ENCODE assay signal across 2 cellular contexts in the genomic region with DNA sequence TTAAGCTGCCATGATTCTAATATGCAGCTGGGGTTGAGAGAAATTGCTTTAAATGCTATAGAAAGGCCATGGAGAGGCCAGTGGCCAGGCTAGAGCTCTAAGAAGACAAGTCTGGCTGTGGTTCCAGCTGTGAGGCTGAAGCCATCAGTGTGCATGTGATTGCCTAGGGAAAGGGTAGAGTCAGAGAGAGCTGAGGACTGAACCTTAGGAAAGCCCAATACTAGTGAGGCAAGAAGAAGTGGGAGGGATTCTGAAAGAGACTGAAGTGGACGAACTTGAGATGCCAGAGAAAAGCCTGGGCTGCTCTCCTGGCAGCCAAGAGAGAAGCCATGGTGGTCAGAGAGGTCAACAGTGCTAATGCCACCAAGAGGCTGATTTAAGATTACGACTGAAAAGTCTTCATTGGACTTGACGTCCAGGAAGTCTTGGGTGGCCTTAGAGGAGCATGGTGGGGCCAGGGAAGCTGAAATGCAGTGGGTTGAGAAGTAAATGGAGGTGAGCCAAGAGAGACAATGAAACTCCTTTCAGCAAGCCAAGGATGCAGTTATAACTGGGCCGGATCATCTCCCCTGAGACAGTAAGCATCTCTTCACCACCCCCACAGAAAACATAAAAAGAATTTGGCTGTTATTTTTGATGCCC.
TF ChIP-seq lines count a peak whose summit lies in the region.

No MANE protein-coding gene starts in this region.

TF ChIP-seq in HepG2, 621 proteins besides CTCF, POLR2A, EP300 and RAD21 (continued from another document and continues in another):
- no peak for TF ChIP-seq HNRNPK (IDR thresholded peaks at IDR 0.05; ENCODE audit: low read depth, low read length, poor library complexity, severe bottlenecking)
- TF ChIP-seq, protein P1, sequence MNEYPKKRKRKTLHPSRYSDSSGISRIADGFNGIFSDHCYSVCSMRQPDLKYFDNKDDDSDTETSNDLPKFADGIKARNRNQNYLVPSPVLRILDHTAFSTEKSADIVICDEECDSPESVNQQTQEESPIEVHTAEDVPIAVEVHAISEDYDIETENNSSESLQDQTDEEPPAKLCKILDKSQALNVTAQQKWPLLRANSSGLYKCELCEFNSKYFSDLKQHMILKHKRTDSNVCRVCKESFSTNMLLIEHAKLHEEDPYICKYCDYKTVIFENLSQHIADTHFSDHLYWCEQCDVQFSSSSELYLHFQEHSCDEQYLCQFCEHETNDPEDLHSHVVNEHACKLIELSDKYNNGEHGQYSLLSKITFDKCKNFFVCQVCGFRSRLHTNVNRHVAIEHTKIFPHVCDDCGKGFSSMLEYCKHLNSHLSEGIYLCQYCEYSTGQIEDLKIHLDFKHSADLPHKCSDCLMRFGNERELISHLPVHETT (CRISPR knock-in tag; conservative IDR thresholded peaks at IDR 0.05), result no peak
- TF ChIP-seq, protein P2, sequence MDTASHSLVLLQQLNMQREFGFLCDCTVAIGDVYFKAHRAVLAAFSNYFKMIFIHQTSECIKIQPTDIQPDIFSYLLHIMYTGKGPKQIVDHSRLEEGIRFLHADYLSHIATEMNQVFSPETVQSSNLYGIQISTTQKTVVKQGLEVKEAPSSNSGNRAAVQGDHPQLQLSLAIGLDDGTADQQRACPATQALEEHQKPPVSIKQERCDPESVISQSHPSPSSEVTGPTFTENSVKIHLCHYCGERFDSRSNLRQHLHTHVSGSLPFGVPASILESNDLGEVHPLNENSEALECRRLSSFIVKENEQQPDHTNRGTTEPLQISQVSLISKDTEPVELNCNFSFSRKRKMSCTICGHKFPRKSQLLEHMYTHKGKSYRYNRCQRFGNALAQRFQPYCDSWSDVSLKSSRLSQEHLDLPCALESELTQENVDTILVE (CRISPR knock-in tag; IDR thresholded peaks at IDR 0.05), result no peak
- TF ChIP-seq, protein P3, sequence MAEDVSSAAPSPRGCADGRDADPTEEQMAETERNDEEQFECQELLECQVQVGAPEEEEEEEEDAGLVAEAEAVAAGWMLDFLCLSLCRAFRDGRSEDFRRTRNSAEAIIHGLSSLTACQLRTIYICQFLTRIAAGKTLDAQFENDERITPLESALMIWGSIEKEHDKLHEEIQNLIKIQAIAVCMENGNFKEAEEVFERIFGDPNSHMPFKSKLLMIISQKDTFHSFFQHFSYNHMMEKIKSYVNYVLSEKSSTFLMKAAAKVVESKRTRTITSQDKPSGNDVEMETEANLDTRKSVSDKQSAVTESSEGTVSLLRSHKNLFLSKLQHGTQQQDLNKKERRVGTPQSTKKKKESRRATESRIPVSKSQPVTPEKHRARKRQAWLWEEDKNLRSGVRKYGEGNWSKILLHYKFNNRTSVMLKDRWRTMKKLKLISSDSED (CRISPR knock-in tag; IDR thresholded peaks at IDR 0.05), result no peak
- TF ChIP-seq, protein P4, sequence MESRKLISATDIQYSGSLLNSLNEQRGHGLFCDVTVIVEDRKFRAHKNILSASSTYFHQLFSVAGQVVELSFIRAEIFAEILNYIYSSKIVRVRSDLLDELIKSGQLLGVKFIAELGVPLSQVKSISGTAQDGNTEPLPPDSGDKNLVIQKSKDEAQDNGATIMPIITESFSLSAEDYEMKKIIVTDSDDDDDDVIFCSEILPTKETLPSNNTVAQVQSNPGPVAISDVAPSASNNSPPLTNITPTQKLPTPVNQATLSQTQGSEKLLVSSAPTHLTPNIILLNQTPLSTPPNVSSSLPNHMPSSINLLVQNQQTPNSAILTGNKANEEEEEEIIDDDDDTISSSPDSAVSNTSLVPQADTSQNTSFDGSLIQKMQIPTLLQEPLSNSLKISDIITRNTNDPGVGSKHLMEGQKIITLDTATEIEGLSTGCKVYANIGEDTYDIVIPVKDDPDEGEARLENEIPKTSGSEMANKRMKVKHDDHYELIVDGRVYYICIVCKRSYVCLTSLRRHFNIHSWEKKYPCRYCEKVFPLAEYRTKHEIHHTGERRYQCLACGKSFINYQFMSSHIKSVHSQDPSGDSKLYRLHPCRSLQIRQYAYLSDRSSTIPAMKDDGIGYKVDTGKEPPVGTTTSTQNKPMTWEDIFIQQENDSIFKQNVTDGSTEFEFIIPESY (CRISPR knock-in tag; IDR thresholded peaks at IDR 0.05), result no peak
- no peak for TF ChIP-seq ZNF530 (CRISPR knock-in tag; IDR thresholded peaks at IDR 0.05; ENCODE audit: low read depth)
- TF ChIP-seq POLR2G (IDR thresholded peaks at IDR 0.05; ENCODE audit: low read depth, low read length), result no peak
- TF ChIP-seq, protein P5, sequence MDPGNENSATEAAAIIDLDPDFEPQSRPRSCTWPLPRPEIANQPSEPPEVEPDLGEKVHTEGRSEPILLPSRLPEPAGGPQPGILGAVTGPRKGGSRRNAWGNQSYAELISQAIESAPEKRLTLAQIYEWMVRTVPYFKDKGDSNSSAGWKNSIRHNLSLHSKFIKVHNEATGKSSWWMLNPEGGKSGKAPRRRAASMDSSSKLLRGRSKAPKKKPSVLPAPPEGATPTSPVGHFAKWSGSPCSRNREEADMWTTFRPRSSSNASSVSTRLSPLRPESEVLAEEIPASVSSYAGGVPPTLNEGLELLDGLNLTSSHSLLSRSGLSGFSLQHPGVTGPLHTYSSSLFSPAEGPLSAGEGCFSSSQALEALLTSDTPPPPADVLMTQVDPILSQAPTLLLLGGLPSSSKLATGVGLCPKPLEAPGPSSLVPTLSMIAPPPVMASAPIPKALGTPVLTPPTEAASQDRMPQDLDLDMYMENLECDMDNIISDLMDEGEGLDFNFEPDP (CRISPR knock-in tag; conservative IDR thresholded peaks at IDR 0.05), result no peak
- TF ChIP-seq ZNF256 (CRISPR knock-in tag; conservative IDR thresholded peaks at IDR 0.05), result no peak
- no peak for TF ChIP-seq NFIC (IDR thresholded peaks at IDR 0.05; ENCODE audit: low read length)
- no peak for TF ChIP-seq CCDC6 (CRISPR knock-in tag; IDR thresholded peaks at IDR 0.05)
- TF ChIP-seq, protein P6, sequence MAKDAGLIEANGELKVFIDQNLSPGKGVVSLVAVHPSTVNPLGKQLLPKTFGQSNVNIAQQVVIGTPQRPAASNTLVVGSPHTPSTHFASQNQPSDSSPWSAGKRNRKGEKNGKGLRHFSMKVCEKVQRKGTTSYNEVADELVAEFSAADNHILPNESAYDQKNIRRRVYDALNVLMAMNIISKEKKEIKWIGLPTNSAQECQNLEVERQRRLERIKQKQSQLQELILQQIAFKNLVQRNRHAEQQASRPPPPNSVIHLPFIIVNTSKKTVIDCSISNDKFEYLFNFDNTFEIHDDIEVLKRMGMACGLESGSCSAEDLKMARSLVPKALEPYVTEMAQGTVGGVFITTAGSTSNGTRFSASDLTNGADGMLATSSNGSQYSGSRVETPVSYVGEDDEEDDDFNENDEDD (CRISPR knock-in tag; IDR thresholded peaks at IDR 0.05; ENCODE audit: borderline replicate concordance), result no peak
- TF ChIP-seq ZNF432 (CRISPR knock-in tag; IDR thresholded peaks at IDR 0.05; ENCODE audit: borderline replicate concordance), result no peak

TF ChIP-seq in GM23338, 12 proteins besides CTCF, POLR2A, EP300 and RAD21:
- TF ChIP-seq, protein P7, sequence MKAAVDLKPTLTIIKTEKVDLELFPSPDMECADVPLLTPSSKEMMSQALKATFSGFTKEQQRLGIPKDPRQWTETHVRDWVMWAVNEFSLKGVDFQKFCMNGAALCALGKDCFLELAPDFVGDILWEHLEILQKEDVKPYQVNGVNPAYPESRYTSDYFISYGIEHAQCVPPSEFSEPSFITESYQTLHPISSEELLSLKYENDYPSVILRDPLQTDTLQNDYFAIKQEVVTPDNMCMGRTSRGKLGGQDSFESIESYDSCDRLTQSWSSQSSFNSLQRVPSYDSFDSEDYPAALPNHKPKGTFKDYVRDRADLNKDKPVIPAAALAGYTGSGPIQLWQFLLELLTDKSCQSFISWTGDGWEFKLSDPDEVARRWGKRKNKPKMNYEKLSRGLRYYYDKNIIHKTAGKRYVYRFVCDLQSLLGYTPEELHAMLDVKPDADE (IDR thresholded peaks at IDR 0.05), result no peak
- TF ChIP-seq STAT1 (IDR thresholded peaks at IDR 0.05; ENCODE audit: unreplicated experiment) (no peak), CREB1 (CRISPR knock-in tag; IDR thresholded peaks at IDR 0.05; ENCODE audit: low read depth) (no peak), JUNB (IDR thresholded peaks at IDR 0.05; ENCODE audit: unreplicated experiment) (no peak), NANOG (IDR thresholded peaks at IDR 0.05; ENCODE audit: borderline replicate concordance) (no peak), EZH2phosphoT487 (IDR thresholded peaks at IDR 0.05; ENCODE audit: unreplicated experiment) (no peak), ZNF331 (CRISPR knock-in tag; IDR thresholded peaks at IDR 0.05; ENCODE audit: low read depth) (no peak), ZNF114 (CRISPR knock-in tag; IDR thresholded peaks at IDR 0.05) (no peak), EZH2 (IDR thresholded peaks at IDR 0.05; ENCODE audit: low read depth, unreplicated experiment) (no peak), POLR2AphosphoS5 (IDR thresholded peaks at IDR 0.05; ENCODE audit: low read depth) (no peak)
- TF ChIP-seq, protein P8, sequence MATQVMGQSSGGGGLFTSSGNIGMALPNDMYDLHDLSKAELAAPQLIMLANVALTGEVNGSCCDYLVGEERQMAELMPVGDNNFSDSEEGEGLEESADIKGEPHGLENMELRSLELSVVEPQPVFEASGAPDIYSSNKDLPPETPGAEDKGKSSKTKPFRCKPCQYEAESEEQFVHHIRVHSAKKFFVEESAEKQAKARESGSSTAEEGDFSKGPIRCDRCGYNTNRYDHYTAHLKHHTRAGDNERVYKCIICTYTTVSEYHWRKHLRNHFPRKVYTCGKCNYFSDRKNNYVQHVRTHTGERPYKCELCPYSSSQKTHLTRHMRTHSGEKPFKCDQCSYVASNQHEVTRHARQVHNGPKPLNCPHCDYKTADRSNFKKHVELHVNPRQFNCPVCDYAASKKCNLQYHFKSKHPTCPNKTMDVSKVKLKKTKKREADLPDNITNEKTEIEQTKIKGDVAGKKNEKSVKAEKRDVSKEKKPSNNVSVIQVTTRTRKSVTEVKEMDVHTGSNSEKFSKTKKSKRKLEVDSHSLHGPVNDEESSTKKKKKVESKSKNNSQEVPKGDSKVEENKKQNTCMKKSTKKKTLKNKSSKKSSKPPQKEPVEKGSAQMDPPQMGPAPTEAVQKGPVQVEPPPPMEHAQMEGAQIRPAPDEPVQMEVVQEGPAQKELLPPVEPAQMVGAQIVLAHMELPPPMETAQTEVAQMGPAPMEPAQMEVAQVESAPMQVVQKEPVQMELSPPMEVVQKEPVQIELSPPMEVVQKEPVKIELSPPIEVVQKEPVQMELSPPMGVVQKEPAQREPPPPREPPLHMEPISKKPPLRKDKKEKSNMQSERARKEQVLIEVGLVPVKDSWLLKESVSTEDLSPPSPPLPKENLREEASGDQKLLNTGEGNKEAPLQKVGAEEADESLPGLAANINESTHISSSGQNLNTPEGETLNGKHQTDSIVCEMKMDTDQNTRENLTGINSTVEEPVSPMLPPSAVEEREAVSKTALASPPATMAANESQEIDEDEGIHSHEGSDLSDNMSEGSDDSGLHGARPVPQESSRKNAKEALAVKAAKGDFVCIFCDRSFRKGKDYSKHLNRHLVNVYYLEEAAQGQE (IDR thresholded peaks at IDR 0.05; ENCODE audit: unreplicated experiment), result no peak
- TF ChIP-seq, protein P9, sequence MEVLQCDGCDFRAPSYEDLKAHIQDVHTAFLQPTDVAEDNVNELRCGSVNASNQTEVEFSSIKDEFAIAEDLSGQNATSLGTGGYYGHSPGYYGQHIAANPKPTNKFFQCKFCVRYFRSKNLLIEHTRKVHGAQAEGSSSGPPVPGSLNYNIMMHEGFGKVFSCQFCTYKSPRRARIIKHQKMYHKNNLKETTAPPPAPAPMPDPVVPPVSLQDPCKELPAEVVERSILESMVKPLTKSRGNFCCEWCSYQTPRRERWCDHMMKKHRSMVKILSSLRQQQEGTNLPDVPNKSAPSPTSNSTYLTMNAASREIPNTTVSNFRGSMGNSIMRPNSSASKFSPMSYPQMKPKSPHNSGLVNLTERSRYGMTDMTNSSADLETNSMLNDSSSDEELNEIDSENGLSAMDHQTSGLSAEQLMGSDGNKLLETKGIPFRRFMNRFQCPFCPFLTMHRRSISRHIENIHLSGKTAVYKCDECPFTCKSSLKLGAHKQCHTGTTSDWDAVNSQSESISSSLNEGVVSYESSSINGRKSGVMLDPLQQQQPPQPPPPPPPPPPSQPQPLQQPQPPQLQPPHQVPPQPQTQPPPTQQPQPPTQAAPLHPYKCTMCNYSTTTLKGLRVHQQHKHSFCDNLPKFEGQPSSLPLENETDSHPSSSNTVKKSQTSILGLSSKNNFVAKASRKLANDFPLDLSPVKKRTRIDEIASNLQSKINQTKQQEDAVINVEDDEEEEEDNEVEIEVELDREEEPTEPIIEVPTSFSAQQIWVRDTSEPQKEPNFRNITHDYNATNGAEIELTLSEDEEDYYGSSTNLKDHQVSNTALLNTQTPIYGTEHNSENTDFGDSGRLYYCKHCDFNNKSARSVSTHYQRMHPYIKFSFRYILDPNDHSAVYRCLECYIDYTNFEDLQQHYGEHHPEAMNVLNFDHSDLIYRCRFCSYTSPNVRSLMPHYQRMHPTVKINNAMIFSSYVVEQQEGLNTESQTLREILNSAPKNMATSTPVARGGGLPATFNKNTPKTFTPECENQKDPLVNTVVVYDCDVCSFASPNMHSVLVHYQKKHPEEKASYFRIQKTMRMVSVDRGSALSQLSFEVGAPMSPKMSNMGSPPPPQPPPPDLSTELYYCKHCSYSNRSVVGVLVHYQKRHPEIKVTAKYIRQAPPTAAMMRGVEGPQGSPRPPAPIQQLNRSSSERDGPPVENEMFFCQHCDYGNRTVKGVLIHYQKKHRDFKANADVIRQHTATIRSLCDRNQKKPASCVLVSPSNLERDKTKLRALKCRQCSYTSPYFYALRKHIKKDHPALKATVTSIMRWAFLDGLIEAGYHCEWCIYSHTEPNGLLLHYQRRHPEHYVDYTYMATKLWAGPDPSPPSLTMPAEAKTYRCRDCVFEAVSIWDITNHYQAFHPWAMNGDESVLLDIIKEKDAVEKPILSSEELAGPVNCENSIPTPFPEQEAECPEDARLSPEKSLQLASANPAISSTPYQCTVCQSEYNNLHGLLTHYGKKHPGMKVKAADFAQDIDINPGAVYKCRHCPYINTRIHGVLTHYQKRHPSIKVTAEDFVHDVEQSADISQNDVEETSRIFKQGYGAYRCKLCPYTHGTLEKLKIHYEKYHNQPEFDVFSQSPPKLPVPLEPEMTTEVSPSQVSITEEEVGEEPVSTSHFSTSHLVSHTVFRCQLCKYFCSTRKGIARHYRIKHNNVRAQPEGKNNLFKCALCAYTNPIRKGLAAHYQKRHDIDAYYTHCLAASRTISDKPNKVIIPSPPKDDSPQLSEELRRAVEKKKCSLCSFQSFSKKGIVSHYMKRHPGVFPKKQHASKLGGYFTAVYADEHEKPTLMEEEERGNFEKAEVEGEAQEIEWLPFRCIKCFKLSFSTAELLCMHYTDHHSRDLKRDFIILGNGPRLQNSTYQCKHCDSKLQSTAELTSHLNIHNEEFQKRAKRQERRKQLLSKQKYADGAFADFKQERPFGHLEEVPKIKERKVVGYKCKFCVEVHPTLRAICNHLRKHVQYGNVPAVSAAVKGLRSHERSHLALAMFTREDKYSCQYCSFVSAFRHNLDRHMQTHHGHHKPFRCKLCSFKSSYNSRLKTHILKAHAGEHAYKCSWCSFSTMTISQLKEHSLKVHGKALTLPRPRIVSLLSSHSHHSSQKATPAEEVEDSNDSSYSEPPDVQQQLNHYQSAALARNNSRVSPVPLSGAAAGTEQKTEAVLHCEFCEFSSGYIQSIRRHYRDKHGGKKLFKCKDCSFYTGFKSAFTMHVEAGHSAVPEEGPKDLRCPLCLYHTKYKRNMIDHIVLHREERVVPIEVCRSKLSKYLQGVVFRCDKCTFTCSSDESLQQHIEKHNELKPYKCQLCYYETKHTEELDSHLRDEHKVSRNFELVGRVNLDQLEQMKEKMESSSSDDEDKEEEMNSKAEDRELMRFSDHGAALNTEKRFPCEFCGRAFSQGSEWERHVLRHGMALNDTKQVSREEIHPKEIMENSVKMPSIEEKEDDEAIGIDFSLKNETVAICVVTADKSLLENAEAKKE (CRISPR knock-in tag; IDR thresholded peaks at IDR 0.05), result no peak
